Comparison of ENCODE assay signal across 8 cellular contexts in genomic region chr6:2990179-2990931, GRCh38. TPM values are rescaled to one million over a fixed set of nuclear protein-coding genes. Genes with fewer than 3 reads are reported as not detected.
DNase-seq lines count a peak whose midpoint lies in the region; TF ChIP-seq lines count a peak whose summit lies in the region.

No MANE protein-coding gene starts in this region.

- H3K27ac ChIP-seq in A673 (ENCODE audit: low read depth, low read length, poor library complexity, severe bottlenecking) (peak overlapping the region; percentile 97), dorsolateral prefrontal cortex (peak overlapping the region; percentile 90 to 100 (median 99)), mucosa of rectum (ENCODE audit: low read depth in 2 of 2, low read length in 2 of 2) (peak overlapping the region; percentile 99), uterus (peak overlapping the region; percentile 92 to 99)

- H3K4me3 ChIP-seq in A673 (ENCODE audit: low read depth, low read length, poor library complexity, severe bottlenecking) (peak overlapping the region; percentile 56), GM12875 (ENCODE audit: low read depth, low read length) (peak overlapping the region; percentile 60), dorsolateral prefrontal cortex (peak overlapping the region; percentile 53 to 96 (median 87)), mucosa of rectum (ENCODE audit: low read length in 2 of 2) (peak overlapping the region; percentile 83 to 98), uterus (peak overlapping the region; percentile 51 to 69)

- H3K36me3 ChIP-seq in A673 (ENCODE audit: insufficient read depth, low read length, poor library complexity, severe bottlenecking), result no peaks in the 10 kb centered on the region
- no peaks in the 10 kb centered on the region for H3K36me3 ChIP-seq in mucosa of rectum (ENCODE audit: control insufficient read depth in 2 of 2, insufficient read depth in 2 of 2, low read length in 2 of 2)
- H3K36me3 ChIP-seq in uterus, result no peaks in the 10 kb centered on the region

- no peak for TF ChIP-seq POLR2A in uterus (IDR thresholded peaks at IDR 0.05)

- TSS peak; percentile 92 for BruUV-seq in A673 (replicated peaks; lab: Mats Ljungman, UMichigan)

- H3K4me1 ChIP-seq in A673 (ENCODE audit: insufficient read depth, low read length, poor library complexity, severe bottlenecking), result peaks cover 12% of the 10 kb centered on the region
- H3K4me1 ChIP-seq in mucosa of rectum (ENCODE audit: control insufficient read depth in 2 of 2, insufficient read depth in 2 of 2, low read length in 2 of 2), result peaks cover 21 to 26% of the 10 kb centered on the region in 2 donors
- H3K4me1 ChIP-seq in uterus, result peaks cover 4 to 6% of the 10 kb centered on the region in 2 donors

- TF ChIP-seq CTCF in A673 (conservative IDR thresholded peaks at IDR 0.05; ENCODE audit: low read depth, low read length), result no peak
- no peak for TF ChIP-seq CTCF in GM12875 (IDR thresholded peaks at IDR 0.05; ENCODE audit: borderline replicate concordance, insufficient read depth, low read depth, low read length)
- no peak for TF ChIP-seq CTCF in dorsolateral prefrontal cortex (IDR thresholded peaks at IDR 0.05 in 54 of 56, conservative IDR thresholded peaks at IDR 0.05 in 2 of 56; ENCODE audit: low read depth in 1 of 56, partially characterized antibody in 56 of 56)
- no peak for TF ChIP-seq CTCF in uterus (IDR thresholded peaks at IDR 0.05)

- POLR2A ChIA-PET in A673 (lab: Charles Lee; ENCODE audit: low non-redundant PET), result interaction anchor here (0.5 to 1.1 kb wide), 4 partner anchors 75 to 1001 kb away, joined by 3 read pairs; no protein-coding TSS in a partner anchor

- no peaks in the 10 kb centered on the region for H3K27me3 ChIP-seq in A673 (replicated peaks; ENCODE audit: insufficient read depth, low read depth, low read length, poor library complexity)
- H3K27me3 ChIP-seq in dorsolateral prefrontal cortex, result no peaks in the 10 kb centered on the region
- no peaks in the 10 kb centered on the region for H3K27me3 ChIP-seq in mucosa of rectum (ENCODE audit: control insufficient read depth in 2 of 2, insufficient read depth in 2 of 2, low read length in 2 of 2)
- H3K27me3 ChIP-seq in uterus, result no peaks in the 10 kb centered on the region

- DNase-seq in A673 (ENCODE audit: low spot score) (no peak), SK-N-DZ (ENCODE audit: low spot score) (peak; percentile 42), dorsolateral prefrontal cortex (peak in 4 of 10 donors; percentile 27 to 46 (median 35)), uterus (peak in 1 of 2 donors; percentile 53), RPMI8226 (no peak), NCI-H1436 (lab: John Stamatoyannopoulos, UW) (no peak)

- intact Hi-C loops in A673 (cut with micrococcal nuclease; ENCODE audit: unreplicated experiment) (no loop called here), dorsolateral prefrontal cortex (cut with DNase I) (loop anchor here in 1 of 2 donors (10.0 kb wide), 1 partner anchor 264 kb away; the partner anchor contains the start of gene PSMG4), uterus (cut with DNase I; ENCODE audit: low total_unique reads) (loop anchor here (5.0 kb wide), 1 partner anchor 77 kb away; the partner anchor contains the start of gene RIPK1)

- CTCF ChIA-PET in A673 (lab: Charles Lee), result interaction anchor here (1.0 to 2.8 kb wide), 3 partner anchors 38 to 144 kb away, joined by 4 to 21 read pairs (median 7); no protein-coding TSS in a partner anchor

- H3K9ac ChIP-seq in mucosa of rectum (ENCODE audit: low read depth in 1 of 2, low read length in 2 of 2), result peak overlapping the region; percentile 89 to 96

- H3K9me3 ChIP-seq in A673 (ENCODE audit: low read depth, low read length, poor library complexity, severe bottlenecking) (no peaks in the 10 kb centered on the region), mucosa of rectum (ENCODE audit: control insufficient read depth in 2 of 2, low read length in 2 of 2) (no peaks in the 10 kb centered on the region), uterus (no peaks in the 10 kb centered on the region)

RNA-seq across cellular contexts. Expression of gene NQO2, which starts 9.3 kb away (rescaled TPM):
- total RNA-seq in A673 (2021), result 92.7 and 97.3 TPM in 2 replicates
- 5.3 and 5.4 TPM in 2 replicates for polyA plus RNA-seq in SK-N-DZ (2014; cell fraction: cytosol; rRNA removed)
- polyA plus RNA-seq in SK-N-DZ (2014; cell fraction: nucleus; rRNA removed), result 2.5 and 2.8 TPM in 2 replicates
- 100 to 1,000 TPM in 3 of 120 experiments, 10 to 100 TPM in 117; 27.5 to 103 (median 66.8) TPM for total RNA-seq in dorsolateral prefrontal cortex
- total RNA-seq in uterus, result 10 to 100 TPM in 3 of 4 donors, 1 to 10 TPM in 1; 7.8 to 50.3 (median 21.6) TPM

RNA-seq across cellular contexts. Expression of gene SERPINB6, which starts 19.0 kb away (rescaled TPM):
- total RNA-seq in A673 (2021) (34.8 and 37.5 TPM in 2 replicates), dorsolateral prefrontal cortex (100 to 1,000 TPM in 6 of 120 experiments, 10 to 100 TPM in 114; 44.0 to 114 (median 69.4) TPM), uterus (100 to 1,000 TPM in 3 of 4 donors, 10 to 100 TPM in 1; 84.9 to 266 (median 203) TPM)
- polyA plus RNA-seq in SK-N-DZ (2014; cell fraction: cytosol; rRNA removed), result 24.6 and 26.2 TPM in 2 replicates
- polyA plus RNA-seq in SK-N-DZ (2014; cell fraction: nucleus; rRNA removed), result 22.0 and 25.7 TPM in 2 replicates
